37 cellular contexts compared by ENCODE assay signal in the genomic region with DNA sequence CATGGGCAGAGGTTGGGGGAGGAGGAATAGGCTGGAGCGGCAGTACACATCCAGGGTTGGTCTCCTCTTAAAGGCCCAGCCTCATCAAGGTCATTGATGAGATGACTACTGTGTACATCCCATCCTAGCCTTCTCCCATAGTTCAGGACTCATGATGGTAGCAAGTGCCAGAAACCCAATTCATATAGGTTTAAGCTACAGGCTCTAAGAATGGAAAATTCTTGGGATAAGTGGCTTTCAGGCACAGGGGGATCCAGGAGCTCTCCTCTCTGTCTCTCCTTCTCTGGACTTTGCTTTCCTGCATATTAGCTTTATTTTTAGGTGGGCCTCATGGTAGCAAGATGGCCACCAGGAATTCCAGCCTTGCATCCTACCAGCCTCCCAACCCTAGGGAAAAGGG. TPM values are rescaled to one million over a fixed set of nuclear protein-coding genes. Genes with fewer than 3 reads are reported as not detected.
"Had no signal": no experiment of that assay in that cellular context is flagged by ENCODE, and none has a peak within 500 bp of the region (broad histone marks: within the 10 kb centered on the region; RNA-seq: fewer than 3 reads in every experiment).

No MANE protein-coding gene starts in this region.

- DNase-seq: Karpas-422, Kasumi-1, MG63, MM.1S, MV-4-11, NCI-H1048, NCI-H1092, NCI-H1092 treated with DMSO at 0.1 percent for 48 hours, NCI-H1105, NCI-H1105 treated with DMSO at 0.1 percent for 48 hours, NCI-H1417, NCI-H1417 treated with DMSO at 0.1 percent for 48 hours, NCI-H1436, NCI-H1436 treated with DMSO at 0.1 percent for 48 hours, NCI-H146, NCI-H1694, NCI-H1694 treated with DMSO at 0.1 percent for 48 hours, NCI-H187, NCI-H187 treated with DMSO at 0.1 percent for 48 hours, NCI-H1930, NCI-H2029, NCI-H2029 treated with DMSO at 0.1 percent for 48 hours, NCI-H2081, NCI-H2081 treated with DMSO at 0.1 percent for 48 hours, NCI-H2107, NCI-H2171, NCI-H2171 treated with DMSO at 0.1 percent for 48 hours, NCI-H2227 treated with DMSO at 0.1 percent for 48 hours, NCI-H226, NCI-H345, NCI-H446, NCI-H446 treated with DMSO at 0.1 percent for 48 hours, NCI-H510A, NCI-H510A treated with DMSO at 0.1 percent for 48 hours, NCI-H524 had no signal

- H3K4me3 ChIP-seq: MG63 had no signal

- H3K9me3 ChIP-seq: MG63 had no signal

- H3K36me3 ChIP-seq: MG63 had no signal

- H3K27me3 ChIP-seq: MG63 had no signal

RNA-seq across cellular contexts. Expression of gene SDS, which starts 24.8 kb away (rescaled TPM):
- total RNA-seq: LHCN-M2, MCF 10A had no signal

RNA-seq across cellular contexts. Expression of gene LHX5, which starts 43.2 kb away (rescaled TPM):
- total RNA-seq: LHCN-M2, MCF 10A had no signal
